Comparison of ENCODE assay signal across 1 cellular context in the genomic region with DNA sequence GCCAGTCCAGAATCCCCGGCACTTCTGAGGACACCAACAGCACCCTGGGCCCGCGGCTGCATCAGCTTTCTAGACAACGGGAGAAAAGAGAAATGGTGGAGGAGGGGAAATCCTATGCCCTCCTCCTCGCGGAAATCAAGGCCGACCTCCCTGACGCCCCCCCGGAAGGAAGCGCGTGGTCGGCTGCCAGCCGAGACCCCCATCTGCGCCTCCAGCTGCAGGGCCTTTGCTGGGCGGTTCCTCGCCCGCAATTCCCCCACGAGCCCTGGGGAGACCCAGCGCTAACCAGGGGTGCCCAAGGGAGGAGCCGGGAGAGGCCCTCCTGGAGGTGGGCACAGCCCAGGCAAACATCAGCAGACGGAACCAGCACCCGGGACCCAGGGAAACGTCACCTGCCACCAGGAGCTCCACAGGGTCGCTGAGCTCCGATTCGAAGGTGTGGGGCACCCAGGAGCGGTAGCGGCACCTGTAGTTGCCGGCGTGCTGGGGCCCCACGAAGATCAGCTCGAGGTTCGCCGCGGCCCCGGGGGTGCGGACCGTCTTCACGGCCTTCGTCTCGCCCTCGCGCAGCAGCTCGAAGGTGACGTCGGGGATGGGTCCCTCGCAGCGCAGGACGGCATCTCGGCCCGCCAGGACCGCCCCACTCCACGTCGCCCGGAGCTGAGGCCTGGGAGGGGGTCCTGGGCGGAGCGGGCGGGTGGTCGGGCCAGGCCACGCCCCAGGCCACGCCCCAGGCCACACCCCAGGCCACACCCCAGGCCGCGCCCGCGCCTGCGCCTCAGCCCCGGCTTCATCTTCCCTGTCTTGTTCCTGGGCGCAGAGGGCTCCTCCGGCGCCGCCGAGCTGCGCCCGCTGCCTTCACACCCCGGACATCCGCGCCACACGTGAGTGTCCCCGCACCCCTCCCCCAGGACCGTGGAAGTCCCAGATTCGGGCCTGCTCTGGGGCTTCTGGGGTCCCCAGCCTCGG.
A peak's percentile ranks its signal among the peaks of the same experiment; 100 is the strongest.
TF ChIP-seq lines count a peak whose summit lies in the region.

No MANE protein-coding gene starts in this region.

TF ChIP-seq in Ishikawa, 13 proteins besides CTCF, POLR2A, EP300 and RAD21 (continued from another document):
- TF ChIP-seq, protein P1, sequence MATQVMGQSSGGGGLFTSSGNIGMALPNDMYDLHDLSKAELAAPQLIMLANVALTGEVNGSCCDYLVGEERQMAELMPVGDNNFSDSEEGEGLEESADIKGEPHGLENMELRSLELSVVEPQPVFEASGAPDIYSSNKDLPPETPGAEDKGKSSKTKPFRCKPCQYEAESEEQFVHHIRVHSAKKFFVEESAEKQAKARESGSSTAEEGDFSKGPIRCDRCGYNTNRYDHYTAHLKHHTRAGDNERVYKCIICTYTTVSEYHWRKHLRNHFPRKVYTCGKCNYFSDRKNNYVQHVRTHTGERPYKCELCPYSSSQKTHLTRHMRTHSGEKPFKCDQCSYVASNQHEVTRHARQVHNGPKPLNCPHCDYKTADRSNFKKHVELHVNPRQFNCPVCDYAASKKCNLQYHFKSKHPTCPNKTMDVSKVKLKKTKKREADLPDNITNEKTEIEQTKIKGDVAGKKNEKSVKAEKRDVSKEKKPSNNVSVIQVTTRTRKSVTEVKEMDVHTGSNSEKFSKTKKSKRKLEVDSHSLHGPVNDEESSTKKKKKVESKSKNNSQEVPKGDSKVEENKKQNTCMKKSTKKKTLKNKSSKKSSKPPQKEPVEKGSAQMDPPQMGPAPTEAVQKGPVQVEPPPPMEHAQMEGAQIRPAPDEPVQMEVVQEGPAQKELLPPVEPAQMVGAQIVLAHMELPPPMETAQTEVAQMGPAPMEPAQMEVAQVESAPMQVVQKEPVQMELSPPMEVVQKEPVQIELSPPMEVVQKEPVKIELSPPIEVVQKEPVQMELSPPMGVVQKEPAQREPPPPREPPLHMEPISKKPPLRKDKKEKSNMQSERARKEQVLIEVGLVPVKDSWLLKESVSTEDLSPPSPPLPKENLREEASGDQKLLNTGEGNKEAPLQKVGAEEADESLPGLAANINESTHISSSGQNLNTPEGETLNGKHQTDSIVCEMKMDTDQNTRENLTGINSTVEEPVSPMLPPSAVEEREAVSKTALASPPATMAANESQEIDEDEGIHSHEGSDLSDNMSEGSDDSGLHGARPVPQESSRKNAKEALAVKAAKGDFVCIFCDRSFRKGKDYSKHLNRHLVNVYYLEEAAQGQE (IDR thresholded peaks at IDR 0.05; ENCODE audit: low read depth): 0 out of 2 replicates have a peak, but pooled peaks have one; percentile 15
- TF ChIP-seq ZBTB7A (IDR thresholded peaks at IDR 0.05; ENCODE audit: low read depth) (peak; percentile 89), TEAD4 (IDR thresholded peaks at IDR 0.05) (no peak), CREB1 (IDR thresholded peaks at IDR 0.05; ENCODE audit: low read depth) (0 out of 2 replicates have a peak, but pooled peaks have one; percentile 55), TCF12 (IDR thresholded peaks at IDR 0.05; ENCODE audit: low read depth) (no peak; the same call in 1 of the 2 replicates), YY1 (IDR thresholded peaks at IDR 0.05; ENCODE audit: low read depth) (0 out of 2 replicates have a peak, but pooled peaks have one; percentile 43), NFIC (IDR thresholded peaks at IDR 0.05) (0 out of 2 replicates have a peak, but pooled peaks have one; percentile 14), CEBPB (IDR thresholded peaks at IDR 0.05) (no peak)
